Comparison of ENCODE assay signal across 1 cellular context in genomic region chr3:150135321-150135721, GRCh38.
TF ChIP-seq lines count a peak whose summit lies in the region.

No MANE protein-coding gene starts in this region.

TF ChIP-seq in IMR-90, 13 proteins besides CTCF, POLR2A, EP300 and RAD21 (continued from another document):
- TF ChIP-seq, protein P1, sequence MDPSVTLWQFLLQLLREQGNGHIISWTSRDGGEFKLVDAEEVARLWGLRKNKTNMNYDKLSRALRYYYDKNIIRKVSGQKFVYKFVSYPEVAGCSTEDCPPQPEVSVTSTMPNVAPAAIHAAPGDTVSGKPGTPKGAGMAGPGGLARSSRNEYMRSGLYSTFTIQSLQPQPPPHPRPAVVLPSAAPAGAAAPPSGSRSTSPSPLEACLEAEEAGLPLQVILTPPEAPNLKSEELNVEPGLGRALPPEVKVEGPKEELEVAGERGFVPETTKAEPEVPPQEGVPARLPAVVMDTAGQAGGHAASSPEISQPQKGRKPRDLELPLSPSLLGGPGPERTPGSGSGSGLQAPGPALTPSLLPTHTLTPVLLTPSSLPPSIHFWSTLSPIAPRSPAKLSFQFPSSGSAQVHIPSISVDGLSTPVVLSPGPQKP (IDR thresholded peaks at IDR 0.05; ENCODE audit: borderline replicate concordance, low read depth, low read length), result no peak
- TF ChIP-seq RFX5 (IDR thresholded peaks at IDR 0.05; ENCODE audit: low read depth, low read length) (no peak), NFE2L2 (IDR thresholded peaks at IDR 0.05; ENCODE audit: low read depth, low read length) (no peak), FOS (IDR thresholded peaks at IDR 0.05; ENCODE audit: low read depth, low read length) (no peak)
